9 cellular contexts compared by ENCODE assay signal in genomic region chr9:37200572-37201005, GRCh38.
DNase-seq lines count a peak whose midpoint lies in the region; ATAC-seq, FAIRE-seq and TF ChIP-seq lines count a peak whose summit lies in the region.
"Had no signal": no experiment of that assay in that cellular context is flagged by ENCODE, and none has a peak within 500 bp of the region (broad histone marks: within the 10 kb centered on the region; RNA-seq: fewer than 3 reads in every experiment).

No MANE protein-coding gene starts in this region.

- H3K9me1 ChIP-seq in keratinocyte (ENCODE audit: control insufficient read depth, extremely low read depth, insufficient read depth, low read length), result no peaks in the 10 kb centered on the region

- CTCF ChIA-PET in CD8-positive, alpha-beta memory T cell (lab: Charles Lee), result no interaction called here
- CTCF ChIA-PET in WTC11 (lab: Charles Lee), result no interaction called here

- H3K9me3 Mint-ChIP-seq in CD8-positive, alpha-beta memory T cell, result peaks cover 0 to 5% (median 2%) of the 10 kb centered on the region in 5 donors
- peaks cover 16% of the 10 kb centered on the region for H3K9me3 Mint-ChIP-seq in WTC11

- no peaks in the 10 kb centered on the region for H3K27me3 ChIP-seq in CD8-positive, alpha-beta memory T cell (ENCODE audit: insufficient read depth, low read length, poor library complexity, severe bottlenecking)
- H3K27me3 ChIP-seq in HUES64 (ENCODE audit: insufficient read depth, low read length), result no peaks in the 10 kb centered on the region
- no peaks in the 10 kb centered on the region for H3K27me3 ChIP-seq in keratinocyte (ENCODE audit: control insufficient read depth, extremely low read depth, insufficient read depth, low read length)
- H3K27me3 ChIP-seq in transverse colon, result no peaks in the 10 kb centered on the region

- no peaks in the 10 kb centered on the region for H3K9me3 ChIP-seq in CD8-positive, alpha-beta memory T cell (ENCODE audit: low read length)
- H3K9me3 ChIP-seq in HUES64 (ENCODE audit: insufficient read depth, low read depth, low read length) (no peaks in the 10 kb centered on the region), keratinocyte (ENCODE audit: control insufficient read depth, low read depth, low read length) (no peaks in the 10 kb centered on the region), transverse colon (no peaks in the 10 kb centered on the region)

- H3K9ac ChIP-seq in HUES64 (ENCODE audit: low read depth, low read length) (no peak overlapping the region), keratinocyte (ENCODE audit: control insufficient read depth, extremely low read depth, insufficient read depth, low read length) (no peak overlapping the region)

- WGBS in HUES64, result 82% methylated on average over 1 of the region's 1 CpG
- 75 to 81% methylated on average over 1 of the region's 1 CpG for WGBS in transverse colon (ENCODE audit: low coverage in 1 of 2), 2 donors

- in situ Hi-C loops in transverse colon (cut with MboI; ENCODE audit: low pct_ligation_motif_present in 1 of 4, low pct_unique_long_range_greater_than_20kb in 1 of 4, low sequenced_read_pairs in 3 of 4), result no loop called here

- no peaks in the 10 kb centered on the region for H3K36me3 ChIP-seq in CD8-positive, alpha-beta memory T cell (ENCODE audit: insufficient read depth, low read length)
- H3K36me3 ChIP-seq in HUES64 (ENCODE audit: insufficient read depth, low read length) (no peaks in the 10 kb centered on the region), keratinocyte (ENCODE audit: control insufficient read depth in 2 of 2, extremely low read depth in 1 of 2, insufficient read depth in 2 of 2, low read length in 2 of 2) (no peaks in the 10 kb centered on the region), transverse colon (no peaks in the 10 kb centered on the region)

- peak; percentile 60 for FAIRE-seq in keratinocyte (lab: Jason Lieb, UNC)

- H3K4me1 ChIP-seq in CD8-positive, alpha-beta memory T cell (ENCODE audit: insufficient read depth, low read length), result peaks cover 16% of the 10 kb centered on the region
- peaks cover 56% of the 10 kb centered on the region for H3K4me1 ChIP-seq in HUES64 (ENCODE audit: insufficient read depth, low read length)
- H3K4me1 ChIP-seq in keratinocyte (ENCODE audit: control insufficient read depth, extremely low read depth, insufficient read depth, low read length), result peaks cover 26% of the 10 kb centered on the region
- H3K4me1 ChIP-seq in transverse colon, result peaks cover 0 to 10% (median 6%) of the 10 kb centered on the region in 4 donors

- POLR2A ChIA-PET in CD8-positive, alpha-beta memory T cell (lab: Charles Lee), result no interaction called here
- POLR2A ChIA-PET in WTC11 (lab: Charles Lee), result no interaction called here

- intact Hi-C loops in transverse colon (cut with DNase I; ENCODE audit: low total_unique reads), result no loop called here

- no peak for TF ChIP-seq POLR2A in transverse colon (IDR thresholded peaks at IDR 0.05)

- TF ChIP-seq CTCF in WTC11 (IDR thresholded peaks at IDR 0.05), result no peak
- TF ChIP-seq CTCF in keratinocyte (optimal IDR thresholded peaks at IDR 0.05 in 1 of 3, IDR thresholded peaks at IDR 0.05 in 1 of 3, conservative IDR thresholded peaks at IDR 0.05 in 1 of 3; ENCODE audit: extremely low read depth in 1 of 3, insufficient read depth in 2 of 3, low read length in 3 of 3), result no peak
- TF ChIP-seq CTCF in transverse colon (IDR thresholded peaks at IDR 0.05), result no peak

- peak overlapping the region; percentile 51 for H3K4me2 ChIP-seq in keratinocyte (ENCODE audit: control insufficient read depth, extremely low read depth, insufficient read depth, low read depth, low read length)

- peaks cover 4% of the 10 kb centered on the region for H3K79me2 ChIP-seq in keratinocyte (ENCODE audit: control insufficient read depth, insufficient read depth, low read length)

- no peak for TF ChIP-seq EP300 in transverse colon (IDR thresholded peaks at IDR 0.05; ENCODE audit: low read depth)

- H2AFZ ChIP-seq in keratinocyte (ENCODE audit: control insufficient read depth, low read length), result no peak overlapping the region

- peaks cover 41 to 56% (median 53%) of the 10 kb centered on the region in 3 donors for H3K4me1 Mint-ChIP-seq in CD8-positive, alpha-beta memory T cell
- H3K4me1 Mint-ChIP-seq in WTC11, result peaks cover 55% of the 10 kb centered on the region

- H4K20me1 ChIP-seq in keratinocyte (ENCODE audit: control insufficient read depth, extremely low read depth, insufficient read depth, low read length), result no peaks in the 10 kb centered on the region

- H3K27ac Mint-ChIP-seq in CD8-positive, alpha-beta memory T cell, result peak overlapping the region in 4 of 8 donors; percentile 9 to 29 (median 16)
- H3K27ac Mint-ChIP-seq in WTC11, result peak overlapping the region; percentile 82

- H3K27me3 Mint-ChIP-seq in CD8-positive, alpha-beta memory T cell, result no peaks in the 10 kb centered on the region
- no peaks in the 10 kb centered on the region for H3K27me3 Mint-ChIP-seq in WTC11 (ENCODE audit: low read depth)

- H3K4me3 Mint-ChIP-seq in CD8-positive, alpha-beta memory T cell, result no peak overlapping the region
- H3K4me3 Mint-ChIP-seq in WTC11, result 0 out of 2 replicates have a peak overlapping the region, but pooled peaks have one; percentile 5

- no peak overlapping the region for H3K4me3 ChIP-seq in CD8-positive, alpha-beta memory T cell (ENCODE audit: low read length)
- H3K4me3 ChIP-seq in HUES64 (ENCODE audit: low read length), result no peak overlapping the region
- H3K4me3 ChIP-seq in keratinocyte (ENCODE audit: control insufficient read depth in 2 of 3, extremely low read depth in 1 of 3, insufficient read depth in 2 of 3, low read depth in 1 of 3, low read length in 3 of 3), result no peak overlapping the region
- H3K4me3 ChIP-seq in transverse colon, result no peak overlapping the region

- no peak for DNase-seq in CD8-positive, alpha-beta memory T cell
- DNase-seq in WTC11 (ENCODE audit: low spot score) (no peak), keratinocyte (ENCODE audit: low read depth, low spot score) (no peak), transverse colon (no peak), ureter (ENCODE audit: low spot score) (no peak), DMS53 (lab: John Stamatoyannopoulos, UW) (no peak)
- DNase-seq: NCI-H2029 had no signal

- no peak for ATAC-seq in WTC11
- no peak for ATAC-seq in HG02840 (IDR thresholded peaks at IDR 0.05; ENCODE audit: low FRiP score, unreplicated experiment)

- dilution Hi-C loops in keratinocyte (cut with MboI; ENCODE audit: extremely low pct_ligation_motif_present, low sequenced_read_pairs), result no loop called here

- H3K36me3 Mint-ChIP-seq in CD8-positive, alpha-beta memory T cell, result peaks cover 21 to 43% (median 21%) of the 10 kb centered on the region in 3 donors
- peaks cover 23% of the 10 kb centered on the region for H3K36me3 Mint-ChIP-seq in WTC11

- peak overlapping the region; percentile 70 for H3K27ac ChIP-seq in CD8-positive, alpha-beta memory T cell (ENCODE audit: low read depth, low read length)
- peak overlapping the region; percentile 31 for H3K27ac ChIP-seq in HUES64 (ENCODE audit: low read depth, low read length)
- peak overlapping the region; percentile 68 for H3K27ac ChIP-seq in keratinocyte (ENCODE audit: control insufficient read depth, insufficient read depth, low read length)
- no peak overlapping the region for H3K27ac ChIP-seq in transverse colon

TF ChIP-seq in WTC11, 78 proteins besides CTCF, POLR2A, EP300 and RAD21:
- no peak for TF ChIP-seq PRRX2 (CRISPR knock-in tag; IDR thresholded peaks at IDR 0.05)
- TF ChIP-seq ZNF671 (CRISPR knock-in tag; IDR thresholded peaks at IDR 0.05), result no peak
- TF ChIP-seq RORB (CRISPR knock-in tag; IDR thresholded peaks at IDR 0.05), result no peak
- no peak for TF ChIP-seq NR1H2 (CRISPR knock-in tag; IDR thresholded peaks at IDR 0.05)

Comparison
In these comparisons a context has a peak if more than half of its experiments do, and no peak if none do; other contexts are left out.
1. H3K27ac ChIP-seq: peak in CD8-positive, alpha-beta memory T cell (single experiment), HUES64 (single experiment) and keratinocyte (single experiment); none in transverse colon (0 of 4).